ENCODE assay signal across 8 cellular contexts in genomic region chr19:4058696-4059492, GRCh38. TPM values are rescaled to one million over a fixed set of nuclear protein-coding genes. Genes with fewer than 3 reads are reported as not detected.
DNase-seq lines count a peak whose midpoint lies in the region; ATAC-seq, FAIRE-seq and TF ChIP-seq lines count a peak whose summit lies in the region.

No MANE protein-coding gene starts in this region.

- POLR2A ChIA-PET in HCT116 (lab: Charles Lee) (interaction anchor here (0.6 kb wide), 1 partner anchor 494 kb away, joined by 7 read pairs; no protein-coding TSS in a partner anchor), K562 (lab: Yijun Ruan, JAX) (interaction anchor here (0.7 to 1.8 kb wide), 4 partner anchors 9 to 72 kb away, joined by 3 to 7 read pairs (median 4); no protein-coding TSS in a partner anchor)

- H3K4me1 ChIP-seq in HCT116 (ENCODE audit: control insufficient read depth in 1 of 2, insufficient read depth in 2 of 2, low read length in 2 of 2), result peaks cover 57 to 63% of the 10 kb centered on the region in 2 experiments
- peaks cover 36 to 66% of the 10 kb centered on the region in 2 experiments; a peak in 4 of 5 replicates for H3K4me1 ChIP-seq in K562 (replicated peaks in 1 of 2; ENCODE audit: control insufficient read depth in 2 of 2, insufficient read depth in 2 of 2, low read length in 2 of 2)
- peaks cover 61% of the 10 kb centered on the region for H3K4me1 ChIP-seq in keratinocyte (ENCODE audit: control insufficient read depth, extremely low read depth, insufficient read depth, low read length)
- peaks cover 45% of the 10 kb centered on the region for H3K4me1 ChIP-seq in Karpas-422 (ENCODE audit: low read length)

- H4K20me1 ChIP-seq in HCT116 (ENCODE audit: insufficient read depth), result peaks cover 11% of the 10 kb centered on the region; the same call in 1 of the 2 replicates
- H4K20me1 ChIP-seq in K562 (replicated peaks; ENCODE audit: control insufficient read depth, insufficient read depth, low read length), result peaks cover 60% of the 10 kb centered on the region
- H4K20me1 ChIP-seq in keratinocyte (ENCODE audit: control insufficient read depth, extremely low read depth, insufficient read depth, low read length), result peaks cover 35% of the 10 kb centered on the region
- H4K20me1 ChIP-seq in Karpas-422 (ENCODE audit: insufficient read depth, low read depth, low read length), result peaks cover 78% of the 10 kb centered on the region

- H3K9me1 ChIP-seq in K562 (ENCODE audit: control insufficient read depth, insufficient read depth, low read length) (peaks cover 20% of the 10 kb centered on the region), keratinocyte (ENCODE audit: control insufficient read depth, extremely low read depth, insufficient read depth, low read length) (peaks cover 3% of the 10 kb centered on the region)

- no peak for TF ChIP-seq RAD21 in HCT116 (IDR thresholded peaks at IDR 0.05; ENCODE audit: low read depth)
- no peak for TF ChIP-seq RAD21 in K562 (CRISPR knock-in tag; conservative IDR thresholded peaks at IDR 0.05 in 1 of 2, IDR thresholded peaks at IDR 0.05 in 1 of 2)

- H3K9ac ChIP-seq in HCT116 (ENCODE audit: low read length) (peak overlapping the region; percentile 62), K562 (ENCODE audit: insufficient read depth in 1 of 2, low read depth in 2 of 2, low read length in 2 of 2) (peak overlapping the region; percentile 76 to 95), keratinocyte (ENCODE audit: control insufficient read depth, extremely low read depth, insufficient read depth, low read length) (peak overlapping the region; percentile 83), Karpas-422 (ENCODE audit: low read length) (no peak overlapping the region)

- in situ Hi-C loops in K562 (cut with MboI), result no loop called here

- no peak for TF ChIP-seq EP300 in K562 (IDR thresholded peaks at IDR 0.05; ENCODE audit: low read length)

- FAIRE-seq in K562 (lab: Jason Lieb, UNC), result no peak
- no peak for FAIRE-seq in keratinocyte (lab: Jason Lieb, UNC)

- dilution Hi-C loops in keratinocyte (cut with MboI; ENCODE audit: extremely low pct_ligation_motif_present, low sequenced_read_pairs), result no loop called here

- RAD21 ChIA-PET in HCT116 (lab: Charles Lee; ENCODE audit: low non-redundant PET in 1 of 2, low total read pairs in 2 of 2, uncharacterized antibody in 2 of 2, unreplicated experiment in 2 of 2), result interaction anchor here in 1 of 2 experiments (0.6 kb wide), 1 partner anchor 10 kb away, joined by 3 read pairs; no protein-coding TSS in a partner anchor

- peak overlapping the region; percentile 90 for H3K27ac Mint-ChIP-seq in stimulated activated memory B cell treated with anti-CD40 and anti-IgM and Interleukin-4, amounts not matched to agents 10 μg/mL and 1 μg/mL and 100 μg/mL, for 72 hours

- TF ChIP-seq CTCF in HCT116 (IDR thresholded peaks at IDR 0.05 in 2 of 3, conservative IDR thresholded peaks at IDR 0.05 in 1 of 3; ENCODE audit: borderline replicate concordance in 1 of 3, insufficient read depth in 1 of 3, low read depth in 2 of 3, low read length in 2 of 3) (no peak), K562 (IDR thresholded peaks at IDR 0.05 in 2 of 3, conservative IDR thresholded peaks at IDR 0.05 in 1 of 3; ENCODE audit: insufficient read depth in 2 of 3, low read depth in 1 of 3, low read length in 3 of 3) (no peak), keratinocyte (optimal IDR thresholded peaks at IDR 0.05 in 1 of 3, IDR thresholded peaks at IDR 0.05 in 1 of 3, conservative IDR thresholded peaks at IDR 0.05 in 1 of 3; ENCODE audit: extremely low read depth in 1 of 3, insufficient read depth in 2 of 3, low read length in 3 of 3) (no peak)

- intact Hi-C loops in HCT116 (cut with micrococcal nuclease), result no loop called here
- intact Hi-C loops in K562 (cut with micrococcal nuclease), result no loop called here

- peaks cover 1 to 12% of the 10 kb centered on the region in 2 experiments; a peak in 2 of 4 replicates for H3K36me3 ChIP-seq in HCT116 (ENCODE audit: control insufficient read depth in 1 of 2, insufficient read depth in 2 of 2, low read length in 2 of 2)
- H3K36me3 ChIP-seq in K562 (ENCODE audit: control insufficient read depth, insufficient read depth, low read length), result peaks cover 83% of the 10 kb centered on the region; the same call in 2 of the 3 replicates
- peaks cover 14 to 30% of the 10 kb centered on the region in 2 experiments for H3K36me3 ChIP-seq in keratinocyte (ENCODE audit: control insufficient read depth in 2 of 2, extremely low read depth in 1 of 2, insufficient read depth in 2 of 2, low read length in 2 of 2)
- H3K36me3 ChIP-seq in Karpas-422 (ENCODE audit: insufficient read depth, low read length), result no peaks in the 10 kb centered on the region

- CTCF ChIA-PET in HCT116 (lab: Charles Lee), result no interaction called here
- CTCF ChIA-PET in K562 (lab: Yijun Ruan, JAX; ENCODE audit: low intra/inter-chr PET ratio), result no interaction called here

- H3K9me2 ChIP-seq in HCT116 (ENCODE audit: insufficient read depth) (no peaks in the 10 kb centered on the region), Karpas-422 (replicated peaks; ENCODE audit: insufficient read depth, low read length) (no peaks in the 10 kb centered on the region)

- H3K4me3 ChIP-seq in HCT116 (replicated peaks in 1 of 2; ENCODE audit: low read depth in 1 of 2, low read length in 2 of 2), result peak overlapping the region; percentile 16 to 50
- H3K4me3 ChIP-seq in K562, result peak overlapping the region; percentile 33
- peak overlapping the region; percentile 44 to 65 (median 59) for H3K4me3 ChIP-seq in keratinocyte (ENCODE audit: control insufficient read depth in 2 of 3, extremely low read depth in 1 of 3, insufficient read depth in 2 of 3, low read depth in 1 of 3, low read length in 3 of 3)
- no peak overlapping the region for H3K4me3 ChIP-seq in Karpas-422 (ENCODE audit: low read length)

- peaks cover 27% of the 10 kb centered on the region for H3K36me3 Mint-ChIP-seq in stimulated activated memory B cell treated with anti-CD40 and anti-IgM and Interleukin-4, amounts not matched to agents 10 μg/mL and 1 μg/mL and 100 μg/mL, for 72 hours

- no peaks in the 10 kb centered on the region for H3K27me3 Mint-ChIP-seq in stimulated activated memory B cell treated with anti-CD40 and anti-IgM and Interleukin-4, amounts not matched to agents 10 μg/mL and 1 μg/mL and 100 μg/mL, for 72 hours

- H2AFZ ChIP-seq in HCT116 (ENCODE audit: low read depth, low read length, poor library complexity, severe bottlenecking) (no peak overlapping the region), K562 (ENCODE audit: low read depth, low read length) (no peak overlapping the region), keratinocyte (ENCODE audit: control insufficient read depth, low read length) (no peak overlapping the region), Karpas-422 (ENCODE audit: low read length) (no peak overlapping the region)

- H3K4me1 Mint-ChIP-seq in stimulated activated memory B cell treated with anti-CD40 and anti-IgM and Interleukin-4, amounts not matched to agents 10 μg/mL and 1 μg/mL and 100 μg/mL, for 72 hours, result peaks cover 75% of the 10 kb centered on the region

- H3K27ac ChIP-seq in HCT116 (ENCODE audit: low read depth, low read length) (peak overlapping the region; percentile 96), K562 (ENCODE audit: extremely low read depth, low read depth, low read length) (peak overlapping the region; percentile 88), keratinocyte (ENCODE audit: control insufficient read depth, insufficient read depth, low read length) (peak overlapping the region; percentile 87), Karpas-422 (ENCODE audit: low read length) (no peak overlapping the region)

- BruUV-seq in HCT116 (replicated peaks; lab: Mats Ljungman, UMichigan), result no TSS peak
- BruUV-seq in K562 (replicated peaks; lab: Mats Ljungman, UMichigan), result no TSS peak

- TF ChIP-seq POLR2A in HCT116 (IDR thresholded peaks at IDR 0.05; ENCODE audit: borderline replicate concordance, extremely low read depth, insufficient read depth, insufficient read length) (no peak), K562 (conservative IDR thresholded peaks at IDR 0.05) (peak; percentile 22; the same call in 1 of the 2 replicates)

- peak overlapping the region; percentile 72 for H3K4me3 Mint-ChIP-seq in stimulated activated memory B cell treated with anti-CD40 and anti-IgM and Interleukin-4, amounts not matched to agents 10 μg/mL and 1 μg/mL and 100 μg/mL, for 72 hours

- DNase-seq in HCT116 (ENCODE audit: low read depth, low spot score) (no peak), K562 (ENCODE audit: extremely low read depth in 1 of 4, low spot score in 3 of 4) (peak in 2 of 4 experiments; percentile 52 to 55), keratinocyte (ENCODE audit: low read depth, low spot score) (no peak), NCI-H1048 (lab: John Stamatoyannopoulos, UW) (no peak), Karpas-422 (no peak)

- H3K4me2 ChIP-seq in HCT116 (ENCODE audit: low read length), result peak overlapping the region; percentile 91
- peak overlapping the region; percentile 66 for H3K4me2 ChIP-seq in K562 (ENCODE audit: insufficient read depth, low read length)
- H3K4me2 ChIP-seq in keratinocyte (ENCODE audit: control insufficient read depth, extremely low read depth, insufficient read depth, low read depth, low read length), result peak overlapping the region; percentile 89
- no peak overlapping the region for H3K4me2 ChIP-seq in Karpas-422 (ENCODE audit: low read depth, low read length, poor library complexity, severe bottlenecking)

- H3K9me3 ChIP-seq in HCT116 (ENCODE audit: control insufficient read depth in 1 of 2, insufficient read depth in 1 of 2, low read depth in 1 of 2, low read length in 2 of 2) (no peaks in the 10 kb centered on the region), K562 (replicated peaks; ENCODE audit: control insufficient read depth, insufficient read depth, low read depth, low read length) (no peaks in the 10 kb centered on the region; the same call in 1 of the 2 replicates), keratinocyte (ENCODE audit: control insufficient read depth, low read depth, low read length) (no peaks in the 10 kb centered on the region), Karpas-422 (ENCODE audit: low read length) (no peaks in the 10 kb centered on the region)

- no peaks in the 10 kb centered on the region for H3K27me3 ChIP-seq in HCT116 (ENCODE audit: insufficient read depth, low read length)
- no peaks in the 10 kb centered on the region for H3K27me3 ChIP-seq in K562 (ENCODE audit: control insufficient read depth in 2 of 2, insufficient read depth in 2 of 2, low read length in 2 of 2)
- no peaks in the 10 kb centered on the region for H3K27me3 ChIP-seq in keratinocyte (ENCODE audit: control insufficient read depth, extremely low read depth, insufficient read depth, low read length)
- no peaks in the 10 kb centered on the region for H3K27me3 ChIP-seq in Karpas-422 (ENCODE audit: low read length)

- peaks cover 98% of the 10 kb centered on the region for H3K79me2 ChIP-seq in HCT116 (ENCODE audit: insufficient read depth, low read length)
- H3K79me2 ChIP-seq in K562 (ENCODE audit: control insufficient read depth, insufficient read depth, low read length), result peaks cover 99% of the 10 kb centered on the region
- peaks cover 95% of the 10 kb centered on the region for H3K79me2 ChIP-seq in keratinocyte (ENCODE audit: control insufficient read depth, insufficient read depth, low read length)
- peaks cover 91% of the 10 kb centered on the region for H3K79me2 ChIP-seq in Karpas-422 (ENCODE audit: low read length)

- H3K9me3 Mint-ChIP-seq in stimulated activated memory B cell treated with anti-CD40 and anti-IgM and Interleukin-4, amounts not matched to agents 10 μg/mL and 1 μg/mL and 100 μg/mL, for 72 hours, result no peaks in the 10 kb centered on the region

- ATAC-seq in HCT116 (peak; percentile 3; the same call in 1 of the 2 replicates), K562 (peak; percentile 15), GM21619 (IDR thresholded peaks at IDR 0.05; ENCODE audit: unreplicated experiment) (no peak), HG02623 (IDR thresholded peaks at IDR 0.05; ENCODE audit: unreplicated experiment) (no peak)
- ATAC-seq in stimulated activated memory B cell treated with anti-CD40 and anti-IgM and Interleukin-4, amounts not matched to agents 10 μg/mL and 1 μg/mL and 100 μg/mL, for 72 hours, result no peak

- WGBS in K562 (ENCODE audit: insufficient coverage, low coverage, missing lambda C conversion rate), result 37% methylated on average over 25 of the region's 32 CpGs

RNA-seq across cellular contexts. Expression of gene ZBTB7A, which starts 7.8 kb away (rescaled TPM):
- 49.5 TPM for total RNA-seq in HCT116 (2021; ENCODE audit: unreplicated experiment)
- 22.4 and 32.2 TPM in 2 replicates for polyA plus RNA-seq in HCT116 (2012)
- 5.4 and 20.2 TPM in 2 replicates for total RNA-seq in K562 (2011; cell fraction: chromatin; rRNA removed; ENCODE audit: low replicate concordance)
- total RNA-seq in K562 (2011; cell fraction: nucleolus; rRNA removed), result 10.5 and 12.0 TPM in 2 replicates
- total RNA-seq in K562 (2011; cell fraction: nucleoplasm; rRNA removed), result 5.3 and 7.3 TPM in 2 replicates
- 10.2 and 13.8 TPM in 2 replicates for total RNA-seq in K562 (2014; rRNA removed)
- total RNA-seq in K562 (2014; rRNA removed; fragmentation: Illumina TruSeq; extraction: Trizol), result 1.6 and 1.8 TPM in 2 replicates
- total RNA-seq in K562 (2015; rRNA removed; fragmentation: Illumina TruSeq; extraction: Trizol), result 4.6 and 4.8 TPM in 2 replicates
- total RNA-seq in K562 (2021), result 32.7 and 34.0 TPM in 2 replicates
- 2.0 and 2.4 TPM in 2 replicates for polyA plus RNA-seq in K562 (2011; rRNA removed)
- polyA plus RNA-seq in K562 (2011; cell fraction: cytosol; rRNA removed), result 2.8 and 11.2 TPM in 2 replicates
- 7.4 and 18.4 TPM in 2 replicates for polyA plus RNA-seq in K562 (2011; cell fraction: nucleus; rRNA removed)
- polyA plus RNA-seq in K562 (2012), result 8.9 and 10.8 TPM in 2 replicates
- 6.3 and 8.3 TPM in 2 replicates for polyA plus RNA-seq in K562 (2014; fragmentation: Illumina TruSeq; extraction: Trizol)
- polyA plus RNA-seq in K562 (2014; fragmentation: Nextera tagmentation; extraction: Ambion mirVana), result under 1 TPM; 0.11 to 0.27 TPM
- polyA plus RNA-seq in K562 (2014; rRNA removed), result 10.8 and 11.6 TPM in 2 replicates
- 1.3 and 1.7 TPM in 2 replicates for polyA minus RNA-seq in K562 (2011; rRNA and poly(A)+ RNA removed)
- polyA minus RNA-seq in K562 (2011; cell fraction: cytosol; rRNA and poly(A)+ RNA removed), result 14.2 and 20.6 TPM in 2 replicates
- polyA minus RNA-seq in K562 (2011; cell fraction: nucleus; rRNA and poly(A)+ RNA removed), result 5.4 and 5.8 TPM in 2 replicates
- polyA plus RNA-seq in keratinocyte, result 3.7 to 9.8 TPM (median 7.2 TPM) in 3 replicates
- polyA plus RNA-seq in keratinocyte (2011; ENCODE audit: low read depth), result 18.6 TPM
- polyA plus RNA-seq in keratinocyte (2011; cell fraction: cytosol; rRNA removed), result 4.8 and 14.2 TPM in 2 replicates
- 15.6 and 25.3 TPM in 2 replicates for polyA plus RNA-seq in keratinocyte (2011; cell fraction: nucleus; rRNA removed)
- 23.6 and 24.7 TPM in 2 replicates for polyA plus RNA-seq in keratinocyte (2012; ENCODE audit: low replicate concordance)
- 5.2 to 12.8 TPM (median 7.7 TPM) in 3 replicates for polyA minus RNA-seq in keratinocyte
- 60.4 TPM for polyA minus RNA-seq in keratinocyte (2011; cell fraction: cytosol; rRNA and poly(A)+ RNA removed)
- 35.8 and 46.1 TPM in 2 replicates for polyA minus RNA-seq in keratinocyte (2011; cell fraction: nucleus; rRNA and poly(A)+ RNA removed)
- 7.2 and 29.3 TPM in 2 replicates for total RNA-seq in Karpas-422 (2014; rRNA removed; shearing (Covaris generic); ENCODE audit: low replicate concordance)

RNA-seq across cellular contexts. Expression of gene PIAS4, which starts 51.4 kb away (rescaled TPM):
- 28.4 TPM for total RNA-seq in HCT116 (2021; ENCODE audit: unreplicated experiment)
- polyA plus RNA-seq in HCT116 (2012), result 15.6 and 19.9 TPM in 2 replicates
- total RNA-seq in K562 (2011; cell fraction: chromatin; rRNA removed; ENCODE audit: low replicate concordance), result 19.4 and 56.5 TPM in 2 replicates
- 36.9 and 39.3 TPM in 2 replicates for total RNA-seq in K562 (2011; cell fraction: nucleolus; rRNA removed)
- total RNA-seq in K562 (2011; cell fraction: nucleoplasm; rRNA removed), result 20.4 and 20.9 TPM in 2 replicates
- total RNA-seq in K562 (2014; rRNA removed), result 21.9 and 26.4 TPM in 2 replicates
- total RNA-seq in K562 (2014; rRNA removed; fragmentation: Illumina TruSeq; extraction: Trizol), result 5.3 and 7.3 TPM in 2 replicates
- 14.3 and 14.4 TPM in 2 replicates for total RNA-seq in K562 (2015; rRNA removed; fragmentation: Illumina TruSeq; extraction: Trizol)
- 24.9 and 34.9 TPM in 2 replicates for total RNA-seq in K562 (2021)
- polyA plus RNA-seq in K562 (2011; rRNA removed), result 6.7 and 7.1 TPM in 2 replicates
- 7.4 and 15.5 TPM in 2 replicates for polyA plus RNA-seq in K562 (2011; cell fraction: cytosol; rRNA removed)
- polyA plus RNA-seq in K562 (2011; cell fraction: nucleus; rRNA removed), result 11.2 and 22.2 TPM in 2 replicates
- 23.1 and 44.7 TPM in 2 replicates for polyA plus RNA-seq in K562 (2012)
- 14.5 and 23.3 TPM in 2 replicates for polyA plus RNA-seq in K562 (2014; fragmentation: Illumina TruSeq; extraction: Trizol)
- polyA plus RNA-seq in K562 (2014; fragmentation: Nextera tagmentation; extraction: Ambion mirVana), result under 1 TPM; 0.27 TPM
- 14.8 and 19.9 TPM in 2 replicates for polyA plus RNA-seq in K562 (2014; rRNA removed)
- polyA minus RNA-seq in K562 (2011; rRNA and poly(A)+ RNA removed), result 4.6 and 5.3 TPM in 2 replicates
- 14.9 and 18.8 TPM in 2 replicates for polyA minus RNA-seq in K562 (2011; cell fraction: cytosol; rRNA and poly(A)+ RNA removed)
- 21.3 and 22.4 TPM in 2 replicates for polyA minus RNA-seq in K562 (2011; cell fraction: nucleus; rRNA and poly(A)+ RNA removed)
- 6.1 to 11.4 TPM (median 7.5 TPM) in 3 replicates for polyA plus RNA-seq in keratinocyte
- polyA plus RNA-seq in keratinocyte (2011; ENCODE audit: low read depth), result 18.7 TPM
- 6.4 and 13.1 TPM in 2 replicates for polyA plus RNA-seq in keratinocyte (2011; cell fraction: cytosol; rRNA removed)
- 12.7 and 17.1 TPM in 2 replicates for polyA plus RNA-seq in keratinocyte (2011; cell fraction: nucleus; rRNA removed)
- polyA plus RNA-seq in keratinocyte (2012; ENCODE audit: low replicate concordance), result 20.0 and 20.7 TPM in 2 replicates
- 7.4 to 42.2 TPM (median 7.6 TPM) in 3 replicates for polyA minus RNA-seq in keratinocyte
- polyA minus RNA-seq in keratinocyte (2011; cell fraction: cytosol; rRNA and poly(A)+ RNA removed), result 7.7 TPM
- polyA minus RNA-seq in keratinocyte (2011; cell fraction: nucleus; rRNA and poly(A)+ RNA removed), result 8.4 and 9.0 TPM in 2 replicates
- total RNA-seq in Karpas-422 (2014; rRNA removed; shearing (Covaris generic); ENCODE audit: low replicate concordance), result 17.3 and 55.1 TPM in 2 replicates

Comparison
In these comparisons a context has a peak if more than half of its experiments do, and no peak if none do; other contexts are left out.
1. ATAC-seq: peak in HCT116 (single experiment) and K562 (single experiment); none in stimulated activated memory B cell treated with anti-CD40 and anti-IgM and Interleukin-4, amounts not matched to agents 10 μg/mL and 1 μg/mL and 100 μg/mL, for 72 hours (single experiment), GM21619 (single experiment) and HG02623 (single experiment).
2. Of the 22 proteins assayed by ChIP-seq in both K562 and HCT116: peak only in K562: POLR2A and ZFX; only in HCT116: none; in both: none; in neither: 20.